Comparison of ENCODE assay signal across 8 cellular contexts in genomic region chr10:86755454-86755739, GRCh38. TPM values are rescaled to one million over a fixed set of nuclear protein-coding genes. Genes with fewer than 3 reads are reported as not detected.
DNase-seq lines count a peak whose midpoint lies in the region; TF ChIP-seq lines count a peak whose summit lies in the region.

No MANE protein-coding gene starts in this region.

- peaks cover 23% of the 10 kb centered on the region for H3K4me1 Mint-ChIP-seq in endothelial cell (ENCODE audit: unreplicated experiment)

- H3K4me3 Mint-ChIP-seq in endothelial cell (ENCODE audit: unreplicated experiment) = peak overlapping the region; percentile 88

- H3K79me2 ChIP-seq in parathyroid adenoma = peaks cover 24% of the 10 kb centered on the region

- peak overlapping the region; percentile 80 for H3K4me3 ChIP-seq in GM12865 (ENCODE audit: low read depth, low read length)
- H3K4me3 ChIP-seq in parathyroid adenoma (ENCODE audit: low read depth, low read length) = peak overlapping the region; percentile 74

- peaks cover 15% of the 10 kb centered on the region for H3K27me3 Mint-ChIP-seq in endothelial cell (ENCODE audit: unreplicated experiment)

- peak overlapping the region; percentile 93 for H3K27ac ChIP-seq in parathyroid adenoma

- H3K9ac ChIP-seq in parathyroid adenoma = peak overlapping the region; percentile 55

- peak overlapping the region; percentile 93 for H2AFZ ChIP-seq in parathyroid adenoma

- H3K36me3 ChIP-seq in parathyroid adenoma (ENCODE audit: control insufficient read depth, insufficient read depth, low read length) = no peaks in the 10 kb centered on the region

- peak overlapping the region; percentile 90 for H3K4me2 ChIP-seq in parathyroid adenoma (ENCODE audit: low read length)

- H3K9me3 ChIP-seq in parathyroid adenoma (ENCODE audit: control insufficient read depth, low read length) = no peaks in the 10 kb centered on the region

- H3K27me3 ChIP-seq in parathyroid adenoma (ENCODE audit: control insufficient read depth, insufficient read depth, low read length) = no peaks in the 10 kb centered on the region

- H3K27ac Mint-ChIP-seq in endothelial cell (ENCODE audit: unreplicated experiment) = peak overlapping the region; percentile 87

- H3K4me1 ChIP-seq in parathyroid adenoma = peaks cover 12% of the 10 kb centered on the region

- no peaks in the 10 kb centered on the region for H3K9me3 Mint-ChIP-seq in endothelial cell (ENCODE audit: unreplicated experiment)

- intact Hi-C loops in posterior vena cava (cut with DNase I) = loop anchor here in 1 of 2 donors (5.0 kb wide), 1 partner anchor 43 kb away; no protein-coding TSS in a partner anchor

- DNase-seq in GM12865 (ENCODE audit: low read depth) = no peak
- peak; percentile 22 for DNase-seq in NOMO-1 treated with dmso at 0.1 percent for 144 hours (lab: John Stamatoyannopoulos, UW; ENCODE audit: unreplicated experiment)
- DNase-seq in endothelial cell (ENCODE audit: low spot score) = no peak
- DNase-seq in GM10266 (ENCODE audit: extremely low spot score) = no peak
- DNase-seq in islet precursor cell = no peak
- no peak for DNase-seq in posterior vena cava (ENCODE audit: low spot score)
- no peak for DNase-seq in 8988T

- no peaks in the 10 kb centered on the region for H3K36me3 Mint-ChIP-seq in endothelial cell (ENCODE audit: low read depth, unreplicated experiment)

- no peak for TF ChIP-seq CTCF in GM12865 (IDR thresholded peaks at IDR 0.05; ENCODE audit: insufficient read depth, low read depth, low read length, missing control alignments)
- no peak for TF ChIP-seq CTCF in endothelial cell (IDR thresholded peaks at IDR 0.05; ENCODE audit: unreplicated experiment)
- no peak for TF ChIP-seq CTCF in parathyroid adenoma (IDR thresholded peaks at IDR 0.05)
- no peak for TF ChIP-seq CTCF in GM10266 (IDR thresholded peaks at IDR 0.05; ENCODE audit: control insufficient read depth, insufficient read depth, low read depth, missing control alignments)

RNA-seq across cellular contexts. Expression of gene BMPR1A, which starts 1.0 kb away (rescaled TPM):
- total RNA-seq in endothelial cell (ENCODE audit: unreplicated experiment) (20.8 TPM), posterior vena cava (10 to 100 TPM; 68.0 to 75.8 TPM)
